In the genomic region with DNA sequence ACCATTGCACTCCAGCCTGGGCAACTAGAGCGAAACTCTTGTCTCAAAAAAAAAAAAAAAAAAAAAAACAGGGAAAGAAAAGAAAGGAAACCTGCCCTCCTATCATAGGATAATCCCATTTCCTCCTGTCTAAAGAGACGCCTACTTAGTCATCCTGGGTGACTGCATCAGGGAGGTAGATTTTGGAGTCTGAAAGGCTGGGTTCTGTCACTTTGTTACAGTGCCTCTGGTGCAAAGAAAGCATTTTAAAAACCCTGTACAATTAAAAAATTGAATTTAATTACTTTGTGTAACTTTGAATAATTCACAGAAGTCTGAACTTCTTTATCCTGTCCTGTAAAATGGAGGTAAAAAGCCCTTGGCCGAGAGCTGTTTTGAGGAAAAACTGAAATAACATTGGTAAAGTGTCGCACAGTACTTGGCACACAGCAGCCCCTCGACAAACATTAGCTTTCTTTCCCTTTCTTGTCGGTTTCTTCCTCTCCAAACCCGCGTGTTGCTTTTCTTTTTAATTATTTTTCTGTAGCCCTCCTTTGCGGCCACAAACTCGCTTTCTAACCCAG, we compare ENCODE assay signal across 8 cellular contexts. TPM values are rescaled to one million over a fixed set of nuclear protein-coding genes. Genes with fewer than 3 reads are reported as not detected.
A peak's percentile ranks its signal among the peaks of the same experiment; 100 is the strongest.
DNase-seq lines count a peak whose midpoint lies in the region; ATAC-seq and TF ChIP-seq lines count a peak whose summit lies in the region.

No MANE protein-coding gene starts in this region.

- H3K9me3 ChIP-seq in ES-I3 (ENCODE audit: control insufficient read depth, insufficient read depth, low read length) (no peaks in the 10 kb centered on the region), colonic mucosa (no peaks in the 10 kb centered on the region), muscle layer of colon (ENCODE audit: low read length) (no peaks in the 10 kb centered on the region)

- no peaks in the 10 kb centered on the region; the same call in 1 of the 2 replicates for H3K36me3 ChIP-seq in ES-I3 (ENCODE audit: insufficient read depth, low read length)
- no peaks in the 10 kb centered on the region for H3K36me3 ChIP-seq in colonic mucosa
- no peaks in the 10 kb centered on the region for H3K36me3 ChIP-seq in muscle layer of colon (ENCODE audit: insufficient read depth, low read length)

- TF ChIP-seq CTCF in colonic mucosa (IDR thresholded peaks at IDR 0.05), result no peak

- H3K27me3 ChIP-seq in colonic mucosa (no peaks in the 10 kb centered on the region), muscle layer of colon (ENCODE audit: control insufficient read depth in 1 of 2, insufficient read depth in 2 of 2, low read length in 2 of 2) (no peaks in the 10 kb centered on the region)

- ATAC-seq in GM21423 (IDR thresholded peaks at IDR 0.05; ENCODE audit: unreplicated experiment), result no peak
- no peak for ATAC-seq in GM18867 (IDR thresholded peaks at IDR 0.05; ENCODE audit: unreplicated experiment)

- H3K27ac ChIP-seq in colonic mucosa, result peak overlapping the region; percentile 82
- H3K27ac ChIP-seq in muscle layer of colon (ENCODE audit: low read depth, low read length), result peak overlapping the region; percentile 80

- H3K4me3 ChIP-seq in colonic mucosa (peak overlapping the region; percentile 88), muscle layer of colon (ENCODE audit: low read depth in 1 of 2, low read length in 2 of 2) (peak overlapping the region; percentile 68 to 79)

- peaks cover 10% of the 10 kb centered on the region; the same call in 1 of the 2 replicates for H3K4me1 ChIP-seq in ES-I3 (ENCODE audit: insufficient read depth, low read length)
- peaks cover 5% of the 10 kb centered on the region for H3K4me1 ChIP-seq in colonic mucosa
- H3K4me1 ChIP-seq in muscle layer of colon (ENCODE audit: insufficient read depth, low read length), result peaks cover 5% of the 10 kb centered on the region

- H3K9ac ChIP-seq in ES-I3 (ENCODE audit: low read depth, low read length) (peak overlapping the region; percentile 85; the same call in 1 of the 2 replicates), colonic mucosa (ENCODE audit: low read depth in 2 of 2, low read length in 2 of 2) (peak overlapping the region; percentile 75 to 84), muscle layer of colon (ENCODE audit: low read length) (peak overlapping the region; percentile 27)

- DNase-seq in NCI-H226, result peak; percentile 60
- no peak for DNase-seq in colonic mucosa
- DNase-seq in NCI-H510A (lab: John Stamatoyannopoulos, UW), result no peak
- no peak for DNase-seq in activated CD8-positive, alpha-beta memory T cell treated with anti-CD3 and anti-CD28 coated beads, Interleukin-2, amount 50 U/mL, for 4 hours

- intact Hi-C loops in colonic mucosa (cut with DNase I), result no loop called here

RNA-seq across cellular contexts. Expression of a gene that starts 0.7 kb away (rescaled TPM):
- 100 to 1,000 TPM; 226 to 291 TPM for total RNA-seq in colonic mucosa

RNA-seq across cellular contexts. Expression of a gene that starts 40.2 kb away (rescaled TPM):
- total RNA-seq in colonic mucosa, result 10 to 100 TPM in 1 of 2 donors, 1 to 10 TPM in 1; 3.7 to 24.7 TPM

RNA-seq across cellular contexts. Expression of a gene that starts 44.2 kb away (rescaled TPM):
- 1 to 10 TPM; 4.2 to 5.5 TPM for total RNA-seq in colonic mucosa

RNA-seq across cellular contexts. Expression of a gene that starts 44.8 kb away (rescaled TPM):
- 100 to 1,000 TPM; 174 to 199 TPM for total RNA-seq in colonic mucosa

Comparison
In these comparisons a context has a peak if more than half of its experiments do, and no peak if none do; other contexts are left out.
1. H3K9ac ChIP-seq: peak in every context shown above with its lines; median percentile 85 in ES-I3; 80 in colonic mucosa; 27 in muscle layer of colon.